Comparison of ENCODE assay signal across 11 cellular contexts in the genomic region with DNA sequence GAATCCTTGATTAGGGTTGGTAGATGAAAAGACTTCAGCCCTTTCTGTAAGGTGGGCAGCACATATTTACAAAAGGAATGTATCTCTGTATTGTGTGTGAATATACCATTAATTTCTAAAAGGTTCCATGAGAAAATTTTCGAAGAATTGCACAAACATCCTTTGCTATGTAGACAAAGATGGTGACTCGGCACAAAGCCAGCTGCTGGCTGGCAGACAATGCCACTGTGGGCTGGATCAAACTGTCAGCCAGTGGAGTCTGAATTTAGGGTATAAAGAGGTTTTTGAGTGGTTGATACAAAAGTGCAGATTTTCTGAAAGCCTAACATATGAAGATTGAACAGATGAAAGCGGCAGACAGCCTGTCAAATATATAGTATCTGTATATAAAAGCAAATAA. TPM values are rescaled to one million over a fixed set of nuclear protein-coding genes. Genes with fewer than 3 reads are reported as not detected.
A peak's percentile ranks its signal among the peaks of the same experiment; 100 is the strongest.
DNase-seq lines count a peak whose midpoint lies in the region; ATAC-seq, FAIRE-seq and TF ChIP-seq lines count a peak whose summit lies in the region.
"Had no signal": no experiment of that assay in that cellular context is flagged by ENCODE, and none has a peak within 500 bp of the region (broad histone marks: within the 10 kb centered on the region; RNA-seq: fewer than 3 reads in every experiment).

No MANE protein-coding gene starts in this region.

- H3K27ac ChIP-seq in CD4-positive, CD25-positive, alpha-beta regulatory T cell (ENCODE audit: insufficient read depth, low read length, poor library complexity, severe bottlenecking) = peak overlapping the region; percentile 80
- H3K27ac ChIP-seq in foreskin keratinocyte (no peak overlapping the region), kidney (ENCODE audit: low read depth in 2 of 2, low read length in 2 of 2) (no peak overlapping the region)

- H3K36me3 ChIP-seq in CD4-positive, CD25-positive, alpha-beta regulatory T cell (ENCODE audit: control insufficient read depth, insufficient read depth, low read length) = no peaks in the 10 kb centered on the region
- peaks cover 0 to 5% of the 10 kb centered on the region in 2 donors for H3K36me3 ChIP-seq in kidney (ENCODE audit: control insufficient read depth in 1 of 2, insufficient read depth in 2 of 2, low read length in 2 of 2)

- FAIRE-seq in frontal cortex (lab: Jason Lieb, UNC) (no peak), kidney (lab: Jason Lieb, UNC) (no peak)

- peaks cover under 1% of the 10 kb centered on the region for H3K27me3 Mint-ChIP-seq in CD4-positive, CD25-positive, alpha-beta regulatory T cell
- H3K27me3 Mint-ChIP-seq in HFFc6 (ENCODE audit: insufficient read depth) = peaks cover 6% of the 10 kb centered on the region

- H3K9me3 ChIP-seq in CD4-positive, CD25-positive, alpha-beta regulatory T cell (ENCODE audit: control insufficient read depth in 2 of 2, low read length in 2 of 2) = no peaks in the 10 kb centered on the region
- no peaks in the 10 kb centered on the region for H3K9me3 ChIP-seq in kidney (ENCODE audit: control insufficient read depth in 1 of 2, low read length in 2 of 2)

- ATAC-seq in CD4-positive, CD25-positive, alpha-beta regulatory T cell (ENCODE audit: low read depth in 2 of 2) = no peak
- peak; percentile 32 for ATAC-seq in foreskin keratinocyte
- no peak for ATAC-seq in GM19467 (IDR thresholded peaks at IDR 0.05; ENCODE audit: unreplicated experiment)
- ATAC-seq: Panc1 had no signal

- peak overlapping the region; percentile 88 to 99 (median 91) for H3K27ac Mint-ChIP-seq in CD4-positive, CD25-positive, alpha-beta regulatory T cell
- H3K27ac Mint-ChIP-seq in HFFc6 = no peak overlapping the region

- peaks cover 27 to 64% (median 44%) of the 10 kb centered on the region in 4 donors for H3K4me1 Mint-ChIP-seq in CD4-positive, CD25-positive, alpha-beta regulatory T cell
- H3K4me1 Mint-ChIP-seq in HFFc6 (ENCODE audit: low read depth) = peaks cover 8% of the 10 kb centered on the region; the same call in 1 of the 2 replicates

- peak overlapping the region; percentile 75 for H3K4me3 ChIP-seq in CD4-positive, CD25-positive, alpha-beta regulatory T cell (ENCODE audit: low read depth, low read length)
- no peak overlapping the region for H3K4me3 ChIP-seq in kidney (ENCODE audit: low read length in 2 of 2)
- H3K4me3 ChIP-seq: lung had no signal

- H3K4me3 Mint-ChIP-seq in CD4-positive, CD25-positive, alpha-beta regulatory T cell = peak overlapping the region in 3 of 4 donors; percentile 61 to 80 (median 75)
- no peak overlapping the region for H3K4me3 Mint-ChIP-seq in HFFc6

- H3K9me3 Mint-ChIP-seq in CD4-positive, CD25-positive, alpha-beta regulatory T cell = no peaks in the 10 kb centered on the region
- H3K9me3 Mint-ChIP-seq in HFFc6 = no peaks in the 10 kb centered on the region

- peak in 2 of 3 donors; percentile 24 to 39 for DNase-seq in CD4-positive, CD25-positive, alpha-beta regulatory T cell
- DNase-seq in HFFc6 (peak; percentile 12), foreskin keratinocyte (no peak), frontal cortex (ENCODE audit: low spot score in 2 of 2) (no peak), kidney (no peak), NCI-H2196 treated with DMSO at 0.1 percent for 48 hours (lab: John Stamatoyannopoulos, UW; ENCODE audit: unreplicated experiment) (no peak)
- peak; percentile 37 to 47 for DNase-seq in activated CD4-positive, alpha-beta T cell treated with anti-CD3 and anti-CD28 coated beads, Interleukin-2, amount 50 U/mL, for 4 hours
- DNase-seq: GF-D8 had no signal

- intact Hi-C loops in kidney (cut with DNase I) = no loop called here

- H3K9ac ChIP-seq in kidney (ENCODE audit: low read length in 2 of 2) = no peak overlapping the region

- no peaks in the 10 kb centered on the region for H3K36me3 Mint-ChIP-seq in CD4-positive, CD25-positive, alpha-beta regulatory T cell
- no peaks in the 10 kb centered on the region for H3K36me3 Mint-ChIP-seq in HFFc6 (ENCODE audit: low read depth)

- peaks cover 61% of the 10 kb centered on the region for H3K4me1 ChIP-seq in CD4-positive, CD25-positive, alpha-beta regulatory T cell (ENCODE audit: control insufficient read depth, insufficient read depth, low read length, poor library complexity, severe bottlenecking)
- H3K4me1 ChIP-seq in foreskin keratinocyte = no peaks in the 10 kb centered on the region
- no peaks in the 10 kb centered on the region for H3K4me1 ChIP-seq in kidney (ENCODE audit: control insufficient read depth in 1 of 2, insufficient read depth in 1 of 2, low read depth in 1 of 2, low read length in 2 of 2)

- no peaks in the 10 kb centered on the region for H3K27me3 ChIP-seq in CD4-positive, CD25-positive, alpha-beta regulatory T cell (ENCODE audit: control insufficient read depth, insufficient read depth, low read length)
- H3K27me3 ChIP-seq in foreskin keratinocyte = no peaks in the 10 kb centered on the region

- TF ChIP-seq CTCF in HFFc6 (IDR thresholded peaks at IDR 0.05) = no peak
- TF ChIP-seq CTCF in foreskin keratinocyte (conservative IDR thresholded peaks at IDR 0.05) = no peak
- TF ChIP-seq CTCF in kidney (IDR thresholded peaks at IDR 0.05; ENCODE audit: borderline replicate concordance, extremely low read depth, insufficient read depth) = no peak

RNA-seq across cellular contexts. Expression of a gene that starts 5.6 kb away (rescaled TPM):
- total RNA-seq in CD4-positive, CD25-positive, alpha-beta regulatory T cell = 58.0 TPM
- 10 to 100 TPM; 38.3 to 77.2 (median 62.7) TPM for polyA plus RNA-seq in CD4-positive, CD25-positive, alpha-beta regulatory T cell
- total RNA-seq in HFFc6 (2021; fragmentation: NEBNext Ultra II Directional; extraction: Animal tissue kit (Norgen Biotek cat#: 25700)) = not detected
- total RNA-seq in foreskin keratinocyte (not detected in 2 replicates), frontal cortex (0.41 TPM), kidney (7.9 TPM)
- polyA plus RNA-seq in foreskin keratinocyte (not detected in 2 replicates), kidney (ENCODE audit: insufficient read depth, low read depth, low replicate concordance) (0.26 TPM)

Comparison
In these comparisons a context has a peak if more than half of its experiments do, and no peak if none do; other contexts are left out.
1. DNase-seq: peak in CD4-positive, CD25-positive, alpha-beta regulatory T cell (2 of 3), HFFc6 (single experiment) and activated CD4-positive, alpha-beta T cell treated with anti-CD3 and anti-CD28 coated beads, Interleukin-2, amount 50 U/mL, for 4 hours (2 of 2); none in foreskin keratinocyte (0 of 2), frontal cortex (0 of 2), kidney (single experiment) and NCI-H2196 treated with DMSO at 0.1 percent for 48 hours (single experiment).